In the genomic region with DNA sequence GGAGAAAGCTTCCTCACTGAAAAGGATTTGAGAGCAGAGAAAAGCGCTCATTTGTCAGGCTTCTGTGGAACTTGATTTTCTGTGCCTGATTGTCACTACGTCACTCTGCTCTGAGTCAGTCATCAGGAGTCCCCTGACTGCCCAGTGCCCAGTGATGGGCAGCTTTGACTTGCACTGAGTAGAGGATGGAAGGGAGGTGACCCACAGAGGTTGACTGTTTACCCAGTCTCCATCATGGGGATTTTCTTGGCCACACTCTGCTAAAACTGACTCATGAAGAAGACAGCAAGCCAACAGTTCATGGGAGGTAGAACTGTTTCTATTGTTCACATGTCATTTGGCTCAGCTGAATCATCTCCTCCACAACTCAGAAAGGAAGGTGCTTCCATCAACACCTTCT, we compare ENCODE assay signal across 11 cellular contexts.
DNase-seq lines count a peak whose midpoint lies in the region; ATAC-seq and TF ChIP-seq lines count a peak whose summit lies in the region.
"Had no signal": no experiment of that assay in that cellular context is flagged by ENCODE, and none has a peak within 500 bp of the region (broad histone marks: within the 10 kb centered on the region; RNA-seq: fewer than 3 reads in every experiment).

No MANE protein-coding gene starts in this region.

- TF ChIP-seq CTCF in brain microvascular endothelial cell (IDR thresholded peaks at IDR 0.05; ENCODE audit: low read depth, low read length, missing control alignments), result no peak

- H3K27me3 Mint-ChIP-seq in activated naive CD8-positive, alpha-beta T cell, result no peaks in the 10 kb centered on the region
- H3K27me3 Mint-ChIP-seq in activated naive CD8-positive, alpha-beta T cell treated with anti-CD3 and anti-CD28 coated beads for 36 hours, result peaks cover 3% of the 10 kb centered on the region
- H3K27me3 Mint-ChIP-seq: T-helper 17 cell had no signal

- no peak for DNase-seq in activated naive CD8-positive, alpha-beta T cell treated with anti-CD3 and anti-CD28 coated beads for 36 hours
- DNase-seq in brain microvascular endothelial cell, result peak; percentile 67
- no peak for DNase-seq in stimulated activated naive CD8-positive, alpha-beta T cell treated with anti-CD3 and anti-CD28 coated beads, Interleukin-15, Interleukin-2, amounts not matched to agents 100 U/mL and 50 U/mL, for 24 hours
- DNase-seq in NK-92 (lab: John Stamatoyannopoulos, UW; ENCODE audit: unreplicated experiment), result no peak
- DNase-seq in NCI-H1417 treated with DMSO at 0.1 percent for 48 hours (lab: John Stamatoyannopoulos, UW), result no peak
- DNase-seq: NCI-H345, T-helper 17 cell had no signal

- H3K4me3 ChIP-seq in brain microvascular endothelial cell (ENCODE audit: low read depth, low read length), result no peak overlapping the region
- H3K4me3 ChIP-seq: BLaER1 treated with 17β-estradiol and CSF1 and Interleukin-3, amounts not matched to agents 10 nM and 100 nM had no signal

- H3K27me3 ChIP-seq in brain microvascular endothelial cell (replicated peaks), result no peaks in the 10 kb centered on the region
- H3K27me3 ChIP-seq: BLaER1 treated with 17β-estradiol and CSF1 and Interleukin-3, amounts not matched to agents 10 nM and 100 nM had no signal

- peak overlapping the region; percentile 22 for H3K27ac Mint-ChIP-seq in activated naive CD8-positive, alpha-beta T cell
- no peak overlapping the region for H3K27ac Mint-ChIP-seq in activated naive CD8-positive, alpha-beta T cell treated with anti-CD3 and anti-CD28 coated beads for 36 hours
- H3K27ac Mint-ChIP-seq: T-helper 17 cell had no signal

- no peaks in the 10 kb centered on the region for H3K36me3 Mint-ChIP-seq in activated naive CD8-positive, alpha-beta T cell
- peaks cover 10% of the 10 kb centered on the region for H3K36me3 Mint-ChIP-seq in activated naive CD8-positive, alpha-beta T cell treated with anti-CD3 and anti-CD28 coated beads for 36 hours

- no peak overlapping the region for H3K27ac ChIP-seq in brain microvascular endothelial cell

- no peak overlapping the region for H3K4me3 Mint-ChIP-seq in activated naive CD8-positive, alpha-beta T cell
- no peak overlapping the region for H3K4me3 Mint-ChIP-seq in activated naive CD8-positive, alpha-beta T cell treated with anti-CD3 and anti-CD28 coated beads for 36 hours
- H3K4me3 Mint-ChIP-seq: T-helper 17 cell had no signal

- H3K36me3 ChIP-seq in brain microvascular endothelial cell (replicated peaks), result no peaks in the 10 kb centered on the region
- H3K36me3 ChIP-seq: BLaER1 treated with 17β-estradiol and CSF1 and Interleukin-3, amounts not matched to agents 10 nM and 100 nM had no signal

- ATAC-seq in HG03196 (IDR thresholded peaks at IDR 0.05; ENCODE audit: unreplicated experiment) (peak; percentile 49), GM19351 (IDR thresholded peaks at IDR 0.05; ENCODE audit: unreplicated experiment) (no peak)
- peak; percentile 79 for ATAC-seq in stimulated activated naive CD8-positive, alpha-beta T cell treated with anti-CD3 and anti-CD28 coated beads, Interleukin-15, Interleukin-2, amounts not matched to agents 100 U/mL and 50 U/mL, for 24 hours
- ATAC-seq: T-helper 17 cell had no signal

- no peaks in the 10 kb centered on the region for H3K9me3 Mint-ChIP-seq in activated naive CD8-positive, alpha-beta T cell (ENCODE audit: low read depth)
- H3K9me3 Mint-ChIP-seq in activated naive CD8-positive, alpha-beta T cell treated with anti-CD3 and anti-CD28 coated beads for 36 hours, result peaks cover 7% of the 10 kb centered on the region

- peaks cover 46% of the 10 kb centered on the region for H3K4me1 Mint-ChIP-seq in activated naive CD8-positive, alpha-beta T cell (ENCODE audit: low read depth)
- H3K4me1 Mint-ChIP-seq in activated naive CD8-positive, alpha-beta T cell treated with anti-CD3 and anti-CD28 coated beads for 36 hours, result peaks cover 42% of the 10 kb centered on the region

- in situ Hi-C loops in brain microvascular endothelial cell (cut with HindIII; ENCODE audit: low pct_ligation_motif_present, low sequenced_read_pairs), result no loop called here
